In the genomic region with DNA sequence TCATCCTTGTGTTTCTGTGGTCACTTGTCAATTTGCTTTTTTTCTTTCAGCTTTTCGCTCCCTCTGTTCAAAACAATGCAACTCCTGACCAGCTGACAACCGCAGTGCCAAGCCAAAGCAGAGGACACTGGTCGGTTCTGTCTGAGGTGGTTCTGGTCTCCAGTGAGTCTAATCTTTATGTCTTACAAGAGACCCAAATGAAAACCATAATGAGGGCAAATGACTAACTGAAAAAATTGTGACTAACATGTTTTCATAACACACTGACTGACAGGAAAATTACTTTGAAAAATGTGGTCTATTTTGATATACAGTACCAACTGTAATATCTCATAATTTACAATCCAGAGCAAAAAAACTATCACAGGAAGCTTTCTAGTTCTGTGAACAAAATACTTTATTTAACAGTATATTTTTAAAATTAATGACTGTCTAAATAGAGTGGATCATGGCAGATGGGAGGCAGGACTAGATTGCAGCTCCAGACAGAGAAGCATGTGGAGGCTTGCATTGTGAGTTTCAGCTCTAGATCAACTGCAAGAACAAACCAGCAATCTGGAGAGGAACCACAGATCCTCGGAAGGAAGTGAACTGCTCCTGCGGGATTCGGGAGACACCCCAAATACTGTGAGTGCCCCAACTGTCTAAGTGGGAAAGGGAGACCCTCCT, we compare ENCODE assay signal across 11 cellular contexts.
A peak's percentile ranks its signal among the peaks of the same experiment; 100 is the strongest.
DNase-seq lines count a peak whose midpoint lies in the region; ATAC-seq and TF ChIP-seq lines count a peak whose summit lies in the region.
"Had no signal": no experiment of that assay in that cellular context is flagged by ENCODE, and none has a peak within 500 bp of the region (broad histone marks: within the 10 kb centered on the region; RNA-seq: fewer than 3 reads in every experiment).

No MANE protein-coding gene starts in this region.

- peak; percentile 9 for DNase-seq in COLO829 (ENCODE audit: low spot score)
- DNase-seq in caudate nucleus (lab: John Stamatoyannopoulos, UW) = peak in 17 of 61 donors; percentile 1 to 44 (median 10)
- DNase-seq in mesenteric fat pad (ENCODE audit: low spot score) = no peak
- no peak for DNase-seq in NCI-H1417 treated with DMSO at 0.1 percent for 48 hours (lab: John Stamatoyannopoulos, UW)
- DNase-seq in activated CD4-positive, alpha-beta T cell treated with anti-CD3 and anti-CD28 coated beads, Interleukin-2, amount 50 U/mL, for 4 hours = no peak
- DNase-seq: midbrain, right cardiac atrium had no signal

- H3K36me3 ChIP-seq in HUES48 (ENCODE audit: control insufficient read depth, insufficient read depth, low read length) (no peaks in the 10 kb centered on the region), mesodermal cell (ENCODE audit: control insufficient read depth, insufficient read depth, low read length) (peaks cover 11% of the 10 kb centered on the region)

- 91 to 98% methylated on average over 4 to 5 of the region's 6 CpGs for WGBS in mesodermal cell (ENCODE audit: insufficient coverage in 2 of 2), 2 experiments

- no peak overlapping the region for H3K9ac ChIP-seq in HUES48 (ENCODE audit: low read depth, low read length)

- no peak for ATAC-seq in GM18505 (IDR thresholded peaks at IDR 0.05; ENCODE audit: unreplicated experiment)
- ATAC-seq: gastroesophageal sphincter, right cardiac atrium had no signal

- no peak for TF ChIP-seq POLR2A in GM18505 (IDR thresholded peaks at IDR 0.05; ENCODE audit: borderline replicate concordance, extremely low read depth, insufficient read depth, insufficient read length)

- H3K4me1 ChIP-seq in HUES48 (ENCODE audit: control insufficient read depth, insufficient read depth, low read length) (peaks cover 37% of the 10 kb centered on the region), mesodermal cell (ENCODE audit: control insufficient read depth, insufficient read depth, low read length, poor library complexity, severe bottlenecking) (peaks cover 18% of the 10 kb centered on the region)

- no peak overlapping the region for H3K4me3 ChIP-seq in HUES48 (ENCODE audit: low read depth, low read length)
- H3K4me3 ChIP-seq in mesodermal cell (ENCODE audit: extremely low read depth, insufficient read depth, low read length, poor library complexity, severe bottlenecking) = no peak overlapping the region
- H3K4me3 ChIP-seq: gastroesophageal sphincter had no signal

- no peaks in the 10 kb centered on the region for H3K27me3 ChIP-seq in HUES48 (ENCODE audit: control insufficient read depth, insufficient read depth, low read length)
- H3K27me3 ChIP-seq: gastroesophageal sphincter had no signal

- peak overlapping the region; percentile 97 for H3K27ac ChIP-seq in HUES48 (ENCODE audit: low read depth, low read length)
- H3K27ac ChIP-seq in caudate nucleus (ENCODE audit: low read depth, low read length) = peak overlapping the region; percentile 66
- H3K27ac ChIP-seq in mesodermal cell (ENCODE audit: low read depth, low read length, severe bottlenecking) = peak overlapping the region; percentile 81
- H3K27ac ChIP-seq: gastroesophageal sphincter had no signal

- no peaks in the 10 kb centered on the region for H3K9me3 ChIP-seq in HUES48 (ENCODE audit: control insufficient read depth, insufficient read depth, low read length)
- H3K9me3 ChIP-seq in mesodermal cell (ENCODE audit: control insufficient read depth, low read length) = no peaks in the 10 kb centered on the region
- H3K9me3 ChIP-seq: gastroesophageal sphincter had no signal
